Comparison of ENCODE assay signal across 8 cellular contexts in the genomic region with DNA sequence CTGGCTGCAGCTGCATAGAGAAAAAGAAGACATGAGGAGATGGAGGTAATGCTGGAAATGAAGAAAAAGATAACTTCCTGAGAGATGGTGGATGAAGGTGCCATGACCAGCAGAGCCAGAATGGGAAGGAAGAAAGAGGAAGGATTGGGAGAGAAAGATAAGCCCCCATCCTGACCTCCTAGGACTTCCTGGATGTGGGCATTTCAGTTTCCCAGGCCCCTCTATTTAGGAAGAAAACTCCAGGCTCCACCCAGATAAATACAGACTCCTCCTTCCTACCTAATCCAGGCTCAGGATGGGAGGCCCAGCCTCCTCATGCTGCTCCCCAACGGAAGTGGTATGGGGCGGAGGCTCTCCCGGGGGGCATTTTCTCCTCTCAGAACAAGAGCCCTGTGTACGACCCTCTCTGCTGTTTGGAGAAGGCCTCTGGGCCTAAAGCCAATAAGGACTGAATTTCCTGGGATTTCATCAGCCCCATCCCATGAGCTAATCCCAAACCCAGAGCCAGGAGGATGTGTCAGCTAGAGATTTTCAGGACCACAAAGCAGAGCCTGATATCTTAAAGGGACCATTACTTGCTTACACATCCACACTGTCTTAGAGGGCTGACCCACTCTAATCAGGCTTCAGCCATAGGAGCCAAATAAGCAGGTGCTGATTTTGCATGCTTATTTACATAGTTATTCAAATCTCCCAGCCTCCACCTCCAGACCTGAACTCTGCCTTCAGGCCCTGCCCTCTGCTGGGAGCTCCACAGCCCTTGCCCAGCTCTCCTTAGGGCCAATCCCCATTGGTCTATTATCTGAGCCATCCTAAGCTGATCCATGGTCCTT. TPM values are rescaled to one million over a fixed set of nuclear protein-coding genes. Genes with fewer than 3 reads are reported as not detected.
DNase-seq lines count a peak whose midpoint lies in the region; ATAC-seq and TF ChIP-seq lines count a peak whose summit lies in the region.

No MANE protein-coding gene starts in this region.

- H3K9ac ChIP-seq in OCI-LY1 (ENCODE audit: low read length) (peak overlapping the region; percentile 57), muscle layer of colon (ENCODE audit: low read length) (no peak overlapping the region)

- POLR2A ChIA-PET in GM10248 (lab: Yijun Ruan, JAX) = interaction anchor here (0.6 to 0.7 kb wide), 2 partner anchors 43 to 48 kb away, joined by 3 to 4 read pairs; no protein-coding TSS in a partner anchor

- H3K4me2 ChIP-seq in OCI-LY1 (ENCODE audit: low read length) = peak overlapping the region; percentile 87

- H2AFZ ChIP-seq in OCI-LY1 (ENCODE audit: low read length) = no peak overlapping the region

- H3K9me2 ChIP-seq in OCI-LY1 (ENCODE audit: low read depth, low read length) = no peaks in the 10 kb centered on the region

- CTCF ChIA-PET in GM10248 (lab: Yijun Ruan, JAX) = interaction anchor here (0.8 to 19.5 kb wide), 10 partner anchors 10 to 733 kb away, joined by 3 to 215 read pairs (median 6); a partner anchor contains a TSS

- H4K20me1 ChIP-seq in OCI-LY1 (ENCODE audit: insufficient read depth, low read length) = no peaks in the 10 kb centered on the region

- H3K4me1 ChIP-seq in OCI-LY1 (ENCODE audit: insufficient read depth, low read length, severe bottlenecking) = peaks cover 60% of the 10 kb centered on the region
- peaks cover 53% of the 10 kb centered on the region for H3K4me1 ChIP-seq in muscle layer of colon (ENCODE audit: insufficient read depth, low read length)

- H3K36me3 ChIP-seq in OCI-LY1 (ENCODE audit: insufficient read depth, low read length) = no peaks in the 10 kb centered on the region
- no peaks in the 10 kb centered on the region for H3K36me3 ChIP-seq in muscle layer of colon (ENCODE audit: insufficient read depth, low read length)

- TF ChIP-seq CTCF in OCI-LY1 (IDR thresholded peaks at IDR 0.05; ENCODE audit: low read length) (peak; percentile 57; the same call in 1 of the 2 replicates), dorsolateral prefrontal cortex (IDR thresholded peaks at IDR 0.05 in 54 of 56, conservative IDR thresholded peaks at IDR 0.05 in 2 of 56; ENCODE audit: low read depth in 1 of 56, partially characterized antibody in 56 of 56) (peak in 12 of 56 donors; percentile 12 to 48 (median 28)), GM10248 (IDR thresholded peaks at IDR 0.05; ENCODE audit: control extremely low read depth, extremely low read depth, low read depth, missing control alignments) (no peak)

- no peaks in the 10 kb centered on the region for H3F3A ChIP-seq in OCI-LY1 (ENCODE audit: insufficient read depth, low read length)

- peak; percentile 69 for ATAC-seq in GM19324 (IDR thresholded peaks at IDR 0.05; ENCODE audit: low FRiP score, unreplicated experiment)

- DNase-seq in AG20443 (ENCODE audit: low spot score) (peak; percentile 89), dorsolateral prefrontal cortex (no peak), GM19238 (ENCODE audit: insufficient read length, low spot score) (no peak), GM10248 (ENCODE audit: extremely low spot score) (no peak)
- no peak for DNase-seq in stimulated activated naive CD4-positive, alpha-beta T cell (lab: John Stamatoyannopoulos, UW)

- H3K27me3 ChIP-seq in OCI-LY1 (ENCODE audit: insufficient read depth, low read length) (no peaks in the 10 kb centered on the region), dorsolateral prefrontal cortex (no peaks in the 10 kb centered on the region), muscle layer of colon (ENCODE audit: control insufficient read depth in 1 of 2, insufficient read depth in 2 of 2, low read length in 2 of 2) (no peaks in the 10 kb centered on the region)

- H3K9me3 ChIP-seq in OCI-LY1 (ENCODE audit: low read length) (no peaks in the 10 kb centered on the region), muscle layer of colon (ENCODE audit: low read length) (no peaks in the 10 kb centered on the region)

- intact Hi-C loops in dorsolateral prefrontal cortex (cut with DNase I) = loop anchor here in 1 of 2 donors (5.0 kb wide), 1 partner anchor 116 kb away; no protein-coding TSS in a partner anchor

- H3K79me2 ChIP-seq in OCI-LY1 (ENCODE audit: insufficient read depth, low read length) = peaks cover 4% of the 10 kb centered on the region; the same call in 1 of the 2 replicates

- H3K27ac ChIP-seq in OCI-LY1 (ENCODE audit: low read depth, low read length, poor library complexity, severe bottlenecking) = peak overlapping the region; percentile 96
- H3K27ac ChIP-seq in dorsolateral prefrontal cortex = peak overlapping the region in 45 of 59 donors; percentile 1 to 99 (median 44)
- peak overlapping the region; percentile 9 for H3K27ac ChIP-seq in muscle layer of colon (ENCODE audit: low read depth, low read length)

- H3K4me3 ChIP-seq in OCI-LY1 (ENCODE audit: low read depth, low read length, poor library complexity, severe bottlenecking) = peak overlapping the region; percentile 92
- H3K4me3 ChIP-seq in dorsolateral prefrontal cortex = no peak overlapping the region
- peak overlapping the region in 1 of 2 donors; percentile 14 for H3K4me3 ChIP-seq in muscle layer of colon (ENCODE audit: low read depth in 1 of 2, low read length in 2 of 2)

RNA-seq across cellular contexts. Expression of a gene that starts 5.1 kb away (rescaled TPM):
- total RNA-seq in dorsolateral prefrontal cortex = 100 to 1,000 TPM; 113 to 323 (median 165) TPM

RNA-seq across cellular contexts. Expression of a gene that starts 37.3 kb away (rescaled TPM):
- total RNA-seq in dorsolateral prefrontal cortex = 10 to 100 TPM; 55.2 to 94.2 (median 71.4) TPM

RNA-seq across cellular contexts. Expression of a gene that starts 42.0 kb away (rescaled TPM):
- not detected for total RNA-seq in dorsolateral prefrontal cortex

RNA-seq across cellular contexts. Expression of a gene that starts 49.2 kb away (rescaled TPM):
- 10 to 100 TPM; 33.7 to 80.2 (median 50.9) TPM for total RNA-seq in dorsolateral prefrontal cortex

Comparison
In these comparisons a context has a peak if more than half of its experiments do, and no peak if none do; other contexts are left out.
1. H3K27ac ChIP-seq: peak in every context shown above with its lines; median percentile 96 in OCI-LY1; 44 in dorsolateral prefrontal cortex; 9 in muscle layer of colon.